ENCODE assay signal across 22 cellular contexts in genomic region chr1:115170972-115171392, GRCh38.
DNase-seq lines count a peak whose midpoint lies in the region; ATAC-seq, FAIRE-seq and TF ChIP-seq lines count a peak whose summit lies in the region.
"Had no signal": no experiment of that assay in that cellular context is flagged by ENCODE, and none has a peak within 500 bp of the region (broad histone marks: within the 10 kb centered on the region; RNA-seq: fewer than 3 reads in every experiment).

No MANE protein-coding gene starts in this region.

- DNase-seq in left ventricle myocardium superior (no peak), Right ventricle myocardium superior (no peak), astrocyte (ENCODE audit: low read depth) (peak; percentile 75), myocyte (ENCODE audit: low read depth) (peak; percentile 76), tibial artery (no peak), dedifferentiated amniotic fluid mesenchymal stem cell (ENCODE audit: extremely low spot score) (no peak), lower lobe of right lung (no peak)
- DNase-seq: activated CD4-positive, alpha-beta T cell treated with anti-CD3 and anti-CD28 coated beads for 36 hours; body of pancreas; DMS153; H7; immature natural killer cell; KBM-7; NCI-H2029; NCI-H446; retina; RPMI8226; stimulated activated CD4-positive, alpha-beta T cell treated with anti-CD3 and anti-CD28 coated beads, Interleukin-15, amount 100 ng/mL, for 24 hours had no signal

- intact Hi-C loops in left ventricle myocardium superior (cut with micrococcal nuclease), result no loop called here
- intact Hi-C loops in Right ventricle myocardium superior (cut with DNase I), result no loop called here
- intact Hi-C loops in tibial artery (cut with DNase I; ENCODE audit: low total_unique reads), result no loop called here
- intact Hi-C loops in lower lobe of right lung (cut with DNase I), result no loop called here

- H4K20me1 ChIP-seq in astrocyte (ENCODE audit: insufficient read depth, low read length), result no peaks in the 10 kb centered on the region

- peak; percentile 67 for FAIRE-seq in astrocyte (lab: Jason Lieb, UNC)
- FAIRE-seq: urothelium cell line had no signal

- no peak overlapping the region for H3K4me2 ChIP-seq in astrocyte (ENCODE audit: low read length)

- no peaks in the 10 kb centered on the region for H3K36me3 Mint-ChIP-seq in astrocyte (ENCODE audit: low read depth, unreplicated experiment)
- H3K36me3 Mint-ChIP-seq: activated naive CD4-positive, alpha-beta T cell treated with anti-CD3 and anti-CD28 coated beads, Interleukin-2, amount 50 U/mL, for 24 hours; immature natural killer cell had no signal

- no peak overlapping the region for H3K27ac Mint-ChIP-seq in astrocyte (ENCODE audit: unreplicated experiment)
- H3K27ac Mint-ChIP-seq: activated CD4-positive, alpha-beta T cell treated with anti-CD3 and anti-CD28 coated beads for 36 hours; activated naive CD4-positive, alpha-beta T cell treated with anti-CD3 and anti-CD28 coated beads, Interleukin-2, amount 50 U/mL, for 24 hours; immature natural killer cell had no signal

- H3K9me3 ChIP-seq in astrocyte (ENCODE audit: insufficient read depth, low read depth, low read length) (no peaks in the 10 kb centered on the region), tibial artery (no peaks in the 10 kb centered on the region), lower lobe of right lung (no peaks in the 10 kb centered on the region)
- H3K9me3 ChIP-seq: body of pancreas, neutrophil had no signal

- H3K27me3 Mint-ChIP-seq in astrocyte (ENCODE audit: low read depth, unreplicated experiment), result no peaks in the 10 kb centered on the region

- H3K4me3 ChIP-seq in astrocyte (ENCODE audit: insufficient read depth, low read depth, low read length) (no peak overlapping the region), tibial artery (no peak overlapping the region), lower lobe of right lung (no peak overlapping the region)
- H3K4me3 ChIP-seq: body of pancreas had no signal

- peaks cover 16% of the 10 kb centered on the region for H3K4me1 ChIP-seq in astrocyte (ENCODE audit: insufficient read depth, low read length)
- H3K4me1 ChIP-seq in tibial artery, result no peaks in the 10 kb centered on the region
- no peaks in the 10 kb centered on the region for H3K4me1 ChIP-seq in lower lobe of right lung

- TF ChIP-seq CTCF in astrocyte (IDR thresholded peaks at IDR 0.05; ENCODE audit: insufficient read depth, low read depth, low read length) (no peak), tibial artery (IDR thresholded peaks at IDR 0.05) (no peak), lower lobe of right lung (IDR thresholded peaks at IDR 0.05) (no peak)

- no peaks in the 10 kb centered on the region for H3K36me3 ChIP-seq in astrocyte (ENCODE audit: insufficient read depth, low read length)
- H3K36me3 ChIP-seq in tibial artery, result no peaks in the 10 kb centered on the region
- H3K36me3 ChIP-seq in lower lobe of right lung, result no peaks in the 10 kb centered on the region
- H3K36me3 ChIP-seq: neutrophil had no signal

- peaks cover 44% of the 10 kb centered on the region for H3K4me1 Mint-ChIP-seq in astrocyte (ENCODE audit: low read depth, unreplicated experiment)
- H3K4me1 Mint-ChIP-seq: activated CD4-positive, alpha-beta T cell treated with anti-CD3 and anti-CD28 coated beads for 36 hours; activated naive CD4-positive, alpha-beta T cell treated with anti-CD3 and anti-CD28 coated beads, Interleukin-2, amount 50 U/mL, for 24 hours; immature natural killer cell had no signal

- no peaks in the 10 kb centered on the region for H3K79me2 ChIP-seq in astrocyte (ENCODE audit: insufficient read depth, low read length)

- H3K27me3 ChIP-seq in astrocyte (ENCODE audit: insufficient read depth, low read length) (no peaks in the 10 kb centered on the region), tibial artery (no peaks in the 10 kb centered on the region), lower lobe of right lung (ENCODE audit: low read depth) (no peaks in the 10 kb centered on the region)
- H3K27me3 ChIP-seq: body of pancreas had no signal

- ATAC-seq in left ventricle myocardium superior, result peak; percentile 12
- no peak for ATAC-seq in Right ventricle myocardium superior (ENCODE audit: poor library complexity)
- ATAC-seq in HG03175 (IDR thresholded peaks at IDR 0.05; ENCODE audit: unreplicated experiment), result no peak
- ATAC-seq in lower lobe of right lung, result no peak
- ATAC-seq: activated CD4-positive, alpha-beta T cell treated with anti-CD3 and anti-CD28 coated beads for 36 hours; body of pancreas had no signal

- H3K9me3 Mint-ChIP-seq in astrocyte (ENCODE audit: unreplicated experiment), result peaks cover 15% of the 10 kb centered on the region
- H3K9me3 Mint-ChIP-seq: activated naive CD4-positive, alpha-beta T cell treated with anti-CD3 and anti-CD28 coated beads, Interleukin-2, amount 50 U/mL, for 24 hours had no signal

- no peak overlapping the region for H2AFZ ChIP-seq in astrocyte (ENCODE audit: low read depth, low read length)

- H3K9ac ChIP-seq in astrocyte (ENCODE audit: low read length), result no peak overlapping the region

- H3K27ac ChIP-seq in astrocyte (ENCODE audit: low read depth, low read length), result no peak overlapping the region
- peak overlapping the region in 1 of 2 donors; percentile 3 for H3K27ac ChIP-seq in tibial artery
- no peak overlapping the region for H3K27ac ChIP-seq in lower lobe of right lung
- H3K27ac ChIP-seq: body of pancreas, neutrophil had no signal

- H3K4me3 Mint-ChIP-seq in astrocyte (ENCODE audit: unreplicated experiment), result no peak overlapping the region
- H3K4me3 Mint-ChIP-seq: activated CD4-positive, alpha-beta T cell treated with anti-CD3 and anti-CD28 coated beads for 36 hours; activated naive CD4-positive, alpha-beta T cell treated with anti-CD3 and anti-CD28 coated beads, Interleukin-2, amount 50 U/mL, for 24 hours; immature natural killer cell had no signal

Comparison
In these comparisons a context has a peak if more than half of its experiments do, and no peak if none do; other contexts are left out.
1. DNase-seq: peak in astrocyte (single experiment) and myocyte (single experiment); none in left ventricle myocardium superior (single experiment), Right ventricle myocardium superior (single experiment), tibial artery (0 of 2), dedifferentiated amniotic fluid mesenchymal stem cell (single experiment) and lower lobe of right lung (single experiment).